8 cellular contexts compared by ENCODE assay signal in genomic region chr6:127266892-127267741, GRCh38. TPM values are rescaled to one million over a fixed set of nuclear protein-coding genes. Genes with fewer than 3 reads are reported as not detected.
DNase-seq lines count a peak whose midpoint lies in the region; ATAC-seq and TF ChIP-seq lines count a peak whose summit lies in the region.

No MANE protein-coding gene starts in this region.

- peak overlapping the region; percentile 87 for H4K5ac ChIP-seq in IMR-90 (ENCODE audit: low read depth, low read length)

- H3K36me3 ChIP-seq in IMR-90 (ENCODE audit: control insufficient read depth, insufficient read depth, low read length) (no peaks in the 10 kb centered on the region), SU-DHL-6 (ENCODE audit: low read length) (no peaks in the 10 kb centered on the region), rectal smooth muscle tissue (ENCODE audit: control insufficient read depth, insufficient read depth, low read length) (no peaks in the 10 kb centered on the region)

- no peak for TF ChIP-seq RAD21 in IMR-90 (IDR thresholded peaks at IDR 0.05; ENCODE audit: low read length)

- H3K4me3 ChIP-seq in IMR-90 (ENCODE audit: insufficient read depth, low read depth, low read length) (peak overlapping the region; percentile 98), SU-DHL-6 (ENCODE audit: insufficient read depth, low read length, poor library complexity, severe bottlenecking) (peak overlapping the region; percentile 88), rectal smooth muscle tissue (ENCODE audit: low read length) (peak overlapping the region; percentile 100)

- peak overlapping the region; percentile 84 for H4K91ac ChIP-seq in IMR-90 (ENCODE audit: insufficient read depth, low read depth, low read length)

- peak overlapping the region; percentile 60; the same call in 1 of the 2 replicates for H2BK120ac ChIP-seq in IMR-90 (ENCODE audit: low read depth, low read length)

- dilution Hi-C loops in IMR-90 (cut with HindIII; ENCODE audit: low sequenced_read_pairs, unreplicated experiment): no loop called here

- H3K9me1 ChIP-seq in IMR-90 (ENCODE audit: insufficient read depth, low read length): no peaks in the 10 kb centered on the region

- H2AK9ac ChIP-seq in IMR-90 (replicated peaks; ENCODE audit: low read depth, low read length, poor library complexity): peak overlapping the region; percentile 95

- H3K9ac ChIP-seq in IMR-90 (ENCODE audit: low read depth, low read length): peak overlapping the region; percentile 97
- H3K9ac ChIP-seq in SU-DHL-6 (ENCODE audit: low read length): peak overlapping the region; percentile 82
- peak overlapping the region; percentile 99 for H3K9ac ChIP-seq in rectal smooth muscle tissue (ENCODE audit: low read length)

- in situ Hi-C loops in IMR-90 (cut with MboI; ENCODE audit: low sequenced_read_pairs): no loop called here

- H3K9me3 ChIP-seq in IMR-90 (ENCODE audit: control insufficient read depth, insufficient read depth, low read length) (no peaks in the 10 kb centered on the region), SU-DHL-6 (ENCODE audit: insufficient read depth, low read length) (no peaks in the 10 kb centered on the region)

- H3K14ac ChIP-seq in IMR-90 (replicated peaks; ENCODE audit: low read depth, low read length): peak overlapping the region; percentile 84

- peak overlapping the region; percentile 71 for H3K4me2 ChIP-seq in IMR-90 (ENCODE audit: low read depth, low read length)
- peak overlapping the region; percentile 95 for H3K4me2 ChIP-seq in SU-DHL-6 (ENCODE audit: low read depth, low read length, poor library complexity, severe bottlenecking)

- peak overlapping the region; percentile 13 for H2AK5ac ChIP-seq in IMR-90 (ENCODE audit: low read depth, low read length)

- H4K20me1 ChIP-seq in IMR-90 (ENCODE audit: insufficient read depth, low read length) (peaks cover 42% of the 10 kb centered on the region), SU-DHL-6 (ENCODE audit: low read depth, low read length) (peaks cover 27% of the 10 kb centered on the region; the same call in 1 of the 2 replicates)

- H3K4me1 ChIP-seq in IMR-90 (ENCODE audit: control insufficient read depth, insufficient read depth, low read length) (no peaks in the 10 kb centered on the region), rectal smooth muscle tissue (ENCODE audit: control insufficient read depth, insufficient read depth, low read length) (peaks cover 15% of the 10 kb centered on the region)

- H3K4ac ChIP-seq in IMR-90 (ENCODE audit: low read depth, low read length): peak overlapping the region; percentile 95

- TF ChIP-seq POLR2A in IMR-90 (IDR thresholded peaks at IDR 0.05; ENCODE audit: low read depth, low read length): peak; percentile 88

- no TSS peak for BruUV-seq in IMR-90 (replicated peaks; lab: Mats Ljungman, UMichigan)

- no peak overlapping the region for H2BK20ac ChIP-seq in IMR-90 (ENCODE audit: low read depth, low read length)

- 1% methylated on average over 36 of the region's 67 CpGs; no CpG with 5 or more reads in 1 of the 2 experiments for WGBS in IMR-90 (ENCODE audit: extremely low coverage in 2 of 2, insufficient read length in 1 of 2), 2 experiments

- H3K27me3 ChIP-seq in IMR-90 (ENCODE audit: control insufficient read depth, insufficient read depth, low read length) (no peaks in the 10 kb centered on the region), SU-DHL-6 (ENCODE audit: low read length) (no peaks in the 10 kb centered on the region), rectal smooth muscle tissue (ENCODE audit: control insufficient read depth, insufficient read depth, low read length) (no peaks in the 10 kb centered on the region)

- peak overlapping the region; percentile 82 for H3K18ac ChIP-seq in IMR-90 (ENCODE audit: low read depth, low read length)

- H2AFZ ChIP-seq in IMR-90 (replicated peaks; ENCODE audit: low read length, poor library complexity): peak overlapping the region; percentile 99
- H2AFZ ChIP-seq in SU-DHL-6 (ENCODE audit: low read depth, low read length, severe bottlenecking): peak overlapping the region; percentile 82

- peak; percentile 65 for DNase-seq in ELR (ENCODE audit: low read depth)
- DNase-seq in IMR-90: peak; percentile 32
- DNase-seq in activated naive CD8-positive, alpha-beta T cell treated with anti-CD3 and anti-CD28 coated beads, Interleukin-2, amount 50 U/mL, for 16 hours (ENCODE audit: low read depth, low spot score): peak; percentile 3
- DNase-seq in left cardiac atrium: peak; percentile 70
- DNase-seq in putamen (ENCODE audit: low spot score): no peak

- peak overlapping the region; percentile 62 to 94 for H4K8ac ChIP-seq in IMR-90 (ENCODE audit: low read depth in 2 of 2, low read length in 2 of 2)

- peaks cover 48% of the 10 kb centered on the region for H3K79me2 ChIP-seq in SU-DHL-6 (ENCODE audit: insufficient read depth, low read length)

- ATAC-seq in GM21576 (IDR thresholded peaks at IDR 0.05; ENCODE audit: unreplicated experiment) (peak; percentile 71), IMR-90 (ENCODE audit: low read depth) (peak; percentile 84), left cardiac atrium (peak; percentile 81 to 91)

- no peak overlapping the region; the same call in 2 of the 3 replicates for H2BK15ac ChIP-seq in IMR-90 (ENCODE audit: low read depth, low read length)

- peak overlapping the region; percentile 95 for H2BK5ac ChIP-seq in IMR-90 (ENCODE audit: low read depth, low read length, poor library complexity, severe bottlenecking)

- no peak for TF ChIP-seq CTCF in IMR-90 (conservative IDR thresholded peaks at IDR 0.05; ENCODE audit: low read depth, low read length)
- no peak for TF ChIP-seq CTCF in SU-DHL-6 (IDR thresholded peaks at IDR 0.05; ENCODE audit: insufficient read depth, low read length, poor library complexity, severe bottlenecking)

- peaks cover 15% of the 10 kb centered on the region for H3F3A ChIP-seq in SU-DHL-6 (ENCODE audit: insufficient read depth)

- peak overlapping the region; percentile 86 for H3K56ac ChIP-seq in IMR-90 (ENCODE audit: extremely low read depth, insufficient read depth, low read length)

- POLR2A ChIA-PET in IMR-90 (lab: Charles Lee; ENCODE audit: unreplicated experiment): interaction anchor here (0.5 kb wide), 1 partner anchor 1477 kb away, joined by 3 read pairs; no protein-coding TSS in a partner anchor

- CTCF ChIA-PET in IMR-90 (lab: Yijun Ruan, JAX): interaction anchor here (0.6 to 1.4 kb wide), 7 partner anchors 8 to 76 kb away, joined by 3 to 8 read pairs (median 5); no protein-coding TSS in a partner anchor

- peak overlapping the region; percentile 90 for H3K23ac ChIP-seq in IMR-90 (ENCODE audit: low read depth, low read length)

- no peaks in the 10 kb centered on the region for H3K9me2 ChIP-seq in SU-DHL-6 (replicated peaks; ENCODE audit: insufficient read depth, low read length)

- H3K27ac ChIP-seq in IMR-90 (ENCODE audit: insufficient read depth, low read length) (peak overlapping the region; percentile 98), SU-DHL-6 (ENCODE audit: low read depth, low read length) (peak overlapping the region; percentile 95), rectal smooth muscle tissue (ENCODE audit: low read depth, low read length) (peak overlapping the region; percentile 99)

- intact Hi-C loops in IMR-90 (cut with micrococcal nuclease) (loop anchor here (2.0 to 5.0 kb wide), 2 partner anchors 74 to 1275 kb away; no protein-coding TSS in a partner anchor), left cardiac atrium (cut with DNase I) (no loop called here)

- H3K79me1 ChIP-seq in IMR-90 (ENCODE audit: low read depth in 1 of 2, low read length in 2 of 2): peaks cover 0 to 22% of the 10 kb centered on the region in 2 experiments; a peak in 2 of 4 replicates

TF ChIP-seq in IMR-90, 13 proteins besides CTCF, POLR2A, EP300 and RAD21:
- no peak for TF ChIP-seq FOS (IDR thresholded peaks at IDR 0.05; ENCODE audit: low read depth, low read length)

RNA-seq across cellular contexts. Expression of gene RNF146, which starts 0.5 kb away (rescaled TPM):
- total RNA-seq in IMR-90 (2012; rRNA removed): 24.0 and 35.0 TPM in 2 replicates
- 26.6 and 32.2 TPM in 2 replicates for polyA plus RNA-seq in IMR-90 (2012; rRNA removed)
- polyA plus RNA-seq in IMR-90 (2012; cell fraction: cytosol; rRNA removed): 6.4 and 11.1 TPM in 2 replicates
- polyA plus RNA-seq in IMR-90 (2012; cell fraction: nucleus; rRNA removed; ENCODE audit: low replicate concordance): 12.5 and 109 TPM in 2 replicates
- 10 to 100 TPM; 36.8 to 44.9 TPM for total RNA-seq in left cardiac atrium
